Comparison of ENCODE assay signal across 8 cellular contexts in the genomic region with DNA sequence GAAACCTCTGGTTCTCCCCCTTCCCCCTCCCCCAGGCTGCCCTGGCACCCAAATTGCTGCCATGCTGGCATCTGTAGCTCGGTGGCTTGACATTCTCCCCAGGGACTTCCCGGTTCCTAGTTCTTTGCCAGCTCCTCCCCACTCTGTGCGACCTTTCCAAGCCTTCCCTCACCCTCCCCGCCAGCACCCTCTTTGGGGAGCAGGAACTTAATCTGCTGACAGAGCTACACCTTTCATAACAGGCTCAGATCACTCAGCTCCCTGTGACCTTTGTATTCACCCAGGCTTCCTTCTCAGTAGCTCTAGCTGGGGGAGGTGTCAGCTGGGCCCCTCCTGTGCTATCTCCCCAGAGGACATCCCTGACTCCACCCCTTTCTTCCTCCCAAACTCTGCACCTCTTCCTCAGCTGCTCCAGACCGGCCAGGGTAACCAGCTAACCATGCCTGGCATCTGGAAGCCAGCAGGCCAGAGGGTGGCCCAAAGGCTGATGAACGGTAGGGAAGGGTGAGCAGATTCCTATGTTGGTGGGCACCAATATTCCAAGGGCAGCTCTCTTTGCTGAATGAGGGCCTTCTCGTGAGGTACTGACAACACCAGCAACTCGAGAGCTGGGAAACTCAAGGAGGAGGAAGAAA. TPM values are rescaled to one million over a fixed set of nuclear protein-coding genes. Genes with fewer than 3 reads are reported as not detected.
DNase-seq lines count a peak whose midpoint lies in the region; ATAC-seq, FAIRE-seq and TF ChIP-seq lines count a peak whose summit lies in the region.

No MANE protein-coding gene starts in this region.

- 54 to 59% methylated on average over 8 of the region's 8 CpGs for WGBS in GM23248 (ENCODE audit: low coverage in 1 of 2, low lambda C conversion rate in 2 of 2, missing lambda C conversion rate in 2 of 2), 2 experiments

- no peaks in the 10 kb centered on the region for H3K9me1 ChIP-seq in keratinocyte (ENCODE audit: control insufficient read depth, extremely low read depth, insufficient read depth, low read length)

- peaks cover 7% of the 10 kb centered on the region for H3F3A ChIP-seq in GM23248 (ENCODE audit: insufficient read depth)

- no peak for ATAC-seq in WTC11
- no peak for ATAC-seq in naive thymus-derived CD8-positive, alpha-beta T cell
- ATAC-seq in HG03565 (IDR thresholded peaks at IDR 0.05; ENCODE audit: unreplicated experiment), result no peak

- no peak for FAIRE-seq in keratinocyte (lab: Jason Lieb, UNC)

- H3K4me3 Mint-ChIP-seq in WTC11, result peak overlapping the region; percentile 27; the same call in 1 of the 2 replicates
- peak overlapping the region in 4 of 10 donors; percentile 33 to 97 (median 60) for H3K4me3 Mint-ChIP-seq in naive thymus-derived CD8-positive, alpha-beta T cell

- H3K9ac ChIP-seq in GM23248 (no peak overlapping the region), keratinocyte (ENCODE audit: control insufficient read depth, extremely low read depth, insufficient read depth, low read length) (no peak overlapping the region)

- no peaks in the 10 kb centered on the region for H3K36me3 Mint-ChIP-seq in WTC11
- peaks cover 0 to 9% (median 0%) of the 10 kb centered on the region in 3 donors for H3K36me3 Mint-ChIP-seq in naive thymus-derived CD8-positive, alpha-beta T cell

- DNase-seq in GM23248 (no peak), WTC11 (ENCODE audit: low spot score) (no peak), keratinocyte (ENCODE audit: low read depth, low spot score) (no peak), tibial artery (peak; percentile 49 to 94), iPS-NIHi11 (ENCODE audit: low spot score) (no peak)
- no peak for DNase-seq in naive thymus-derived CD8-positive, alpha-beta T cell

- peak overlapping the region; percentile 89 for H3K27ac Mint-ChIP-seq in WTC11
- peak overlapping the region in 4 of 10 donors; percentile 31 to 99 (median 70) for H3K27ac Mint-ChIP-seq in naive thymus-derived CD8-positive, alpha-beta T cell

- H2AFZ ChIP-seq in ACC112 (ENCODE audit: low read length, unreplicated experiment), result peak overlapping the region; percentile 8
- peak overlapping the region; percentile 89 for H2AFZ ChIP-seq in GM23248
- peak overlapping the region; percentile 86 for H2AFZ ChIP-seq in keratinocyte (ENCODE audit: control insufficient read depth, low read length)

- H3K27me3 ChIP-seq in ACC112 (ENCODE audit: insufficient read depth, low read length) (no peaks in the 10 kb centered on the region), GM23248 (replicated peaks; ENCODE audit: insufficient read depth) (no peaks in the 10 kb centered on the region), keratinocyte (ENCODE audit: control insufficient read depth, extremely low read depth, insufficient read depth, low read length) (no peaks in the 10 kb centered on the region), tibial artery (no peaks in the 10 kb centered on the region)

- no peaks in the 10 kb centered on the region for H3K9me3 Mint-ChIP-seq in WTC11
- no peaks in the 10 kb centered on the region for H3K9me3 Mint-ChIP-seq in naive thymus-derived CD8-positive, alpha-beta T cell

- intact Hi-C loops in tibial artery (cut with DNase I; ENCODE audit: low total_unique reads), result loop anchor here (2.0 to 5.0 kb wide), 2 partner anchors 25 to 57 kb away; a partner anchor contains a TSS

- in situ Hi-C loops in GM23248 (cut with MboI), result no loop called here

- H4K20me1 ChIP-seq in GM23248 (ENCODE audit: insufficient read depth) (no peaks in the 10 kb centered on the region), keratinocyte (ENCODE audit: control insufficient read depth, extremely low read depth, insufficient read depth, low read length) (no peaks in the 10 kb centered on the region)

- H3K36me3 ChIP-seq in ACC112 (ENCODE audit: insufficient read depth, low read length) (no peaks in the 10 kb centered on the region), GM23248 (ENCODE audit: low read depth) (no peaks in the 10 kb centered on the region), keratinocyte (ENCODE audit: control insufficient read depth in 2 of 2, extremely low read depth in 1 of 2, insufficient read depth in 2 of 2, low read length in 2 of 2) (no peaks in the 10 kb centered on the region), tibial artery (peaks cover 0 to 1% (median 0%) of the 10 kb centered on the region in 3 donors)

- no peaks in the 10 kb centered on the region for H3K9me3 ChIP-seq in GM23248 (ENCODE audit: low read depth)
- H3K9me3 ChIP-seq in keratinocyte (ENCODE audit: control insufficient read depth, low read depth, low read length), result no peaks in the 10 kb centered on the region
- no peaks in the 10 kb centered on the region for H3K9me3 ChIP-seq in tibial artery

- no peaks in the 10 kb centered on the region for H3K27me3 Mint-ChIP-seq in WTC11 (ENCODE audit: low read depth)
- peaks cover 0 to 9% (median 0%) of the 10 kb centered on the region in 5 donors for H3K27me3 Mint-ChIP-seq in naive thymus-derived CD8-positive, alpha-beta T cell

- H3K4me3 ChIP-seq in ACC112 (ENCODE audit: low read depth, low read length) (0 out of 2 replicates have a peak overlapping the region, but pooled peaks have one; percentile 27), GM23248 (no peak overlapping the region; the same call in 1 of the 2 replicates), keratinocyte (ENCODE audit: control insufficient read depth in 2 of 3, extremely low read depth in 1 of 3, insufficient read depth in 2 of 3, low read depth in 1 of 3, low read length in 3 of 3) (peak overlapping the region in 1 of 3 experiments; percentile 23), tibial artery (peak overlapping the region; percentile 14 to 41)

- dilution Hi-C loops in keratinocyte (cut with MboI; ENCODE audit: extremely low pct_ligation_motif_present, low sequenced_read_pairs), result no loop called here

- no peaks in the 10 kb centered on the region for H3K9me2 ChIP-seq in GM23248 (ENCODE audit: insufficient read depth)

- H3K27ac ChIP-seq in ACC112 (ENCODE audit: low read depth, low read length) (peak overlapping the region; percentile 58), GM23248 (peak overlapping the region; percentile 20), keratinocyte (ENCODE audit: control insufficient read depth, insufficient read depth, low read length) (no peak overlapping the region), tibial artery (peak overlapping the region; percentile 97 to 99)

- H3K4me1 ChIP-seq in ACC112 (ENCODE audit: control insufficient read depth, insufficient read depth, low read length, unreplicated experiment), result peaks cover 20% of the 10 kb centered on the region
- peaks cover 17% of the 10 kb centered on the region for H3K4me1 ChIP-seq in GM23248 (ENCODE audit: insufficient read depth)
- peaks cover 20% of the 10 kb centered on the region for H3K4me1 ChIP-seq in keratinocyte (ENCODE audit: control insufficient read depth, extremely low read depth, insufficient read depth, low read length)
- peaks cover 0 to 48% (median 42%) of the 10 kb centered on the region in 4 donors for H3K4me1 ChIP-seq in tibial artery

- CTCF ChIA-PET in WTC11 (lab: Charles Lee), result interaction anchor here (0.5 to 4.8 kb wide), 30 partner anchors 8 to 1154 kb away, joined by 3 to 165 read pairs (median 10); a partner anchor contains a TSS

- POLR2A ChIA-PET in WTC11 (lab: Charles Lee), result interaction anchor here (1.5 to 4.2 kb wide), 4 partner anchors 9 to 57 kb away, joined by 3 to 50 read pairs (median 13); a partner anchor contains a TSS
- POLR2A ChIA-PET in naive thymus-derived CD8-positive, alpha-beta T cell (lab: Charles Lee), result interaction anchor here (0.8 to 5.0 kb wide), 5 partner anchors 16 to 57 kb away, joined by 3 to 73 read pairs (median 21); a partner anchor contains a TSS

- TF ChIP-seq CTCF in WTC11 (IDR thresholded peaks at IDR 0.05) (no peak), keratinocyte (optimal IDR thresholded peaks at IDR 0.05 in 1 of 3, IDR thresholded peaks at IDR 0.05 in 1 of 3, conservative IDR thresholded peaks at IDR 0.05 in 1 of 3; ENCODE audit: extremely low read depth in 1 of 3, insufficient read depth in 2 of 3, low read length in 3 of 3) (no peak), tibial artery (IDR thresholded peaks at IDR 0.05) (no peak)

- H3K4me2 ChIP-seq in GM23248 (ENCODE audit: unreplicated experiment), result peak overlapping the region; percentile 7
- peak overlapping the region; percentile 58 for H3K4me2 ChIP-seq in keratinocyte (ENCODE audit: control insufficient read depth, extremely low read depth, insufficient read depth, low read depth, low read length)

- peaks cover 19% of the 10 kb centered on the region for H3K4me1 Mint-ChIP-seq in WTC11
- peaks cover 7 to 41% (median 23%) of the 10 kb centered on the region in 4 donors for H3K4me1 Mint-ChIP-seq in naive thymus-derived CD8-positive, alpha-beta T cell

- peaks cover 17% of the 10 kb centered on the region for H3K79me2 ChIP-seq in ACC112 (ENCODE audit: control insufficient read depth, insufficient read depth, low read length, unreplicated experiment)
- peaks cover 28% of the 10 kb centered on the region for H3K79me2 ChIP-seq in GM23248 (ENCODE audit: insufficient read depth)
- peaks cover 22% of the 10 kb centered on the region for H3K79me2 ChIP-seq in keratinocyte (ENCODE audit: control insufficient read depth, insufficient read depth, low read length)

RNA-seq across cellular contexts. Expression of a gene that starts 1.8 kb away (rescaled TPM):
- 24.4 and 53.4 TPM in 2 replicates for total RNA-seq in GM23248 (2014; rRNA removed; shearing (Covaris generic))
- polyA plus RNA-seq in GM23248 (2016; fragmentation: Nextera tagmentation; extraction: Ambion mirVana) (122 and 125 TPM in 2 replicates), keratinocyte (62.5 to 139 TPM (median 96.6 TPM) in 3 replicates)
- total RNA-seq in WTC11 (2021), result 34.0 to 41.4 TPM (median 40.4 TPM) in 3 replicates
- polyA plus RNA-seq in keratinocyte (2011; ENCODE audit: low read depth), result 22.4 TPM
- 83.8 and 104 TPM in 2 replicates for polyA plus RNA-seq in keratinocyte (2011; cell fraction: cytosol; rRNA removed)
- 26.9 and 31.3 TPM in 2 replicates for polyA plus RNA-seq in keratinocyte (2011; cell fraction: nucleus; rRNA removed)
- polyA plus RNA-seq in keratinocyte (2012; ENCODE audit: low replicate concordance), result 60.2 and 62.7 TPM in 2 replicates
- polyA minus RNA-seq in keratinocyte, result 23.4 to 37.7 TPM (median 28.3 TPM) in 3 replicates
- 16.7 TPM for polyA minus RNA-seq in keratinocyte (2011; cell fraction: cytosol; rRNA and poly(A)+ RNA removed)
- polyA minus RNA-seq in keratinocyte (2011; cell fraction: nucleus; rRNA and poly(A)+ RNA removed), result 8.2 and 16.4 TPM in 2 replicates
- total RNA-seq in naive thymus-derived CD8-positive, alpha-beta T cell, result 10 to 100 TPM; 43.4 to 47.1 TPM
- 100 to 1,000 TPM; 266 to 317 (median 298) TPM for polyA plus RNA-seq in naive thymus-derived CD8-positive, alpha-beta T cell

RNA-seq across cellular contexts. Expression of a gene that starts 6.4 kb away (rescaled TPM):
- total RNA-seq in GM23248 (2014; rRNA removed; shearing (Covaris generic)), result 0.13 TPM in 1 of 2 replicates, not detected in the other
- not detected in 2 replicates for polyA plus RNA-seq in GM23248 (2016; fragmentation: Nextera tagmentation; extraction: Ambion mirVana)
- total RNA-seq in WTC11 (2021), result 0.39 to 0.77 TPM (median 0.62 TPM) in 3 replicates
- polyA plus RNA-seq in keratinocyte, result 0.13 to 0.22 TPM (median 0.17 TPM) in 3 replicates
- 0.11 TPM for polyA plus RNA-seq in keratinocyte (2011; ENCODE audit: low read depth)
- 0.07 and 0.16 TPM in 2 replicates for polyA plus RNA-seq in keratinocyte (2011; cell fraction: cytosol; rRNA removed)
- 0.38 and 0.63 TPM in 2 replicates for polyA plus RNA-seq in keratinocyte (2011; cell fraction: nucleus; rRNA removed)
- 0.08 and 0.29 TPM in 2 replicates for polyA plus RNA-seq in keratinocyte (2012; ENCODE audit: low replicate concordance)
- polyA minus RNA-seq in keratinocyte, result not detected in 3 replicates
- not detected for polyA minus RNA-seq in keratinocyte (2011; cell fraction: cytosol; rRNA and poly(A)+ RNA removed)
- 0.21 and 0.93 TPM in 2 replicates for polyA minus RNA-seq in keratinocyte (2011; cell fraction: nucleus; rRNA and poly(A)+ RNA removed)
- total RNA-seq in naive thymus-derived CD8-positive, alpha-beta T cell, result 1 to 10 TPM; 1.1 to 1.5 TPM
- polyA plus RNA-seq in naive thymus-derived CD8-positive, alpha-beta T cell, result not detected

RNA-seq across cellular contexts. Expression of a gene that starts 25.1 kb away (rescaled TPM):
- 41.9 and 48.3 TPM in 2 replicates for total RNA-seq in GM23248 (2014; rRNA removed; shearing (Covaris generic))
- 6.4 and 8.2 TPM in 2 replicates for polyA plus RNA-seq in GM23248 (2016; fragmentation: Nextera tagmentation; extraction: Ambion mirVana)
- total RNA-seq in WTC11 (2021), result 150 to 165 TPM (median 152 TPM) in 3 replicates
- 48.8 to 91.5 TPM (median 56.6 TPM) in 3 replicates for polyA plus RNA-seq in keratinocyte
- 8.5 TPM for polyA plus RNA-seq in keratinocyte (2011; ENCODE audit: low read depth)
- polyA plus RNA-seq in keratinocyte (2011; cell fraction: cytosol; rRNA removed), result 55.1 and 66.1 TPM in 2 replicates
- 111 and 123 TPM in 2 replicates for polyA plus RNA-seq in keratinocyte (2011; cell fraction: nucleus; rRNA removed)
- polyA plus RNA-seq in keratinocyte (2012; ENCODE audit: low replicate concordance), result 22.9 and 58.4 TPM in 2 replicates
- polyA minus RNA-seq in keratinocyte, result 60.3 to 102 TPM (median 82.5 TPM) in 3 replicates
- polyA minus RNA-seq in keratinocyte (2011; cell fraction: cytosol; rRNA and poly(A)+ RNA removed), result 50.6 TPM
- 31.0 and 51.3 TPM in 2 replicates for polyA minus RNA-seq in keratinocyte (2011; cell fraction: nucleus; rRNA and poly(A)+ RNA removed)
- 10 to 100 TPM; 63.1 to 71.8 TPM for total RNA-seq in naive thymus-derived CD8-positive, alpha-beta T cell
- polyA plus RNA-seq in naive thymus-derived CD8-positive, alpha-beta T cell, result 10 to 100 TPM in 2 of 3 donors, 1 to 10 TPM in 1; 9.7 to 16.8 (median 16.0) TPM

RNA-seq across cellular contexts. Expression of a gene that starts 52.8 kb away (rescaled TPM):
- total RNA-seq in GM23248 (2014; rRNA removed; shearing (Covaris generic)), result 0.13 and 1.9 TPM in 2 replicates
- polyA plus RNA-seq in GM23248 (2016; fragmentation: Nextera tagmentation; extraction: Ambion mirVana) (0.95 and 1.4 TPM in 2 replicates), keratinocyte (5.7 to 8.3 TPM (median 5.7 TPM) in 3 replicates)
- 3.9 to 4.9 TPM (median 4.5 TPM) in 3 replicates for total RNA-seq in WTC11 (2021)
- polyA plus RNA-seq in keratinocyte (2011; ENCODE audit: low read depth), result 0.46 TPM
- polyA plus RNA-seq in keratinocyte (2011; cell fraction: cytosol; rRNA removed), result 4.0 and 5.1 TPM in 2 replicates
- polyA plus RNA-seq in keratinocyte (2011; cell fraction: nucleus; rRNA removed), result 15.8 and 19.7 TPM in 2 replicates
- 0.47 and 5.4 TPM in 2 replicates for polyA plus RNA-seq in keratinocyte (2012; ENCODE audit: low replicate concordance)
- 8.2 to 10.1 TPM (median 9.4 TPM) in 3 replicates for polyA minus RNA-seq in keratinocyte
- 5.0 TPM for polyA minus RNA-seq in keratinocyte (2011; cell fraction: cytosol; rRNA and poly(A)+ RNA removed)
- polyA minus RNA-seq in keratinocyte (2011; cell fraction: nucleus; rRNA and poly(A)+ RNA removed), result 9.2 and 10.4 TPM in 2 replicates
- total RNA-seq in naive thymus-derived CD8-positive, alpha-beta T cell, result 10 to 100 TPM; 11.7 to 12.2 TPM
- polyA plus RNA-seq in naive thymus-derived CD8-positive, alpha-beta T cell, result 1 to 10 TPM in 2 of 3 donors, under 1 TPM in 1; 0.97 to 1.3 (median 1.0) TPM

RNA-seq across cellular contexts. Expression of a gene that starts 56.9 kb away (rescaled TPM):
- 52.4 and 60.7 TPM in 2 replicates for total RNA-seq in GM23248 (2014; rRNA removed; shearing (Covaris generic))
- polyA plus RNA-seq in GM23248 (2016; fragmentation: Nextera tagmentation; extraction: Ambion mirVana), result 88.7 and 99.2 TPM in 2 replicates
- 47.8 to 55.8 TPM (median 51.7 TPM) in 3 replicates for total RNA-seq in WTC11 (2021)
- 50.6 to 72.3 TPM (median 61.4 TPM) in 3 replicates for polyA plus RNA-seq in keratinocyte
- 16.5 TPM for polyA plus RNA-seq in keratinocyte (2011; ENCODE audit: low read depth)
- 34.2 and 52.2 TPM in 2 replicates for polyA plus RNA-seq in keratinocyte (2011; cell fraction: cytosol; rRNA removed)
- 134 and 136 TPM in 2 replicates for polyA plus RNA-seq in keratinocyte (2011; cell fraction: nucleus; rRNA removed)
- 22.1 and 30.6 TPM in 2 replicates for polyA plus RNA-seq in keratinocyte (2012; ENCODE audit: low replicate concordance)
- polyA minus RNA-seq in keratinocyte, result 34.1 to 97.0 TPM (median 89.8 TPM) in 3 replicates
- polyA minus RNA-seq in keratinocyte (2011; cell fraction: cytosol; rRNA and poly(A)+ RNA removed), result 36.1 TPM
- polyA minus RNA-seq in keratinocyte (2011; cell fraction: nucleus; rRNA and poly(A)+ RNA removed), result 43.4 and 81.5 TPM in 2 replicates
- total RNA-seq in naive thymus-derived CD8-positive, alpha-beta T cell, result 10 to 100 TPM; 51.0 to 55.7 TPM
- 10 to 100 TPM; 31.0 to 45.0 (median 33.6) TPM for polyA plus RNA-seq in naive thymus-derived CD8-positive, alpha-beta T cell

Comparison
In these comparisons a context has a peak if more than half of its experiments do, and no peak if none do; other contexts are left out.
1. H2AFZ ChIP-seq: peak in every context shown above with its lines; median percentile 89 in GM23248; 86 in keratinocyte; 8 in ACC112.
2. DNase-seq: peak in tibial artery (2 of 2); none in GM23248 (single experiment), WTC11 (single experiment), keratinocyte (single experiment), naive thymus-derived CD8-positive, alpha-beta T cell (0 of 10) and iPS-NIHi11 (single experiment).